ENCODE assay signal across 9 cellular contexts in the genomic region with DNA sequence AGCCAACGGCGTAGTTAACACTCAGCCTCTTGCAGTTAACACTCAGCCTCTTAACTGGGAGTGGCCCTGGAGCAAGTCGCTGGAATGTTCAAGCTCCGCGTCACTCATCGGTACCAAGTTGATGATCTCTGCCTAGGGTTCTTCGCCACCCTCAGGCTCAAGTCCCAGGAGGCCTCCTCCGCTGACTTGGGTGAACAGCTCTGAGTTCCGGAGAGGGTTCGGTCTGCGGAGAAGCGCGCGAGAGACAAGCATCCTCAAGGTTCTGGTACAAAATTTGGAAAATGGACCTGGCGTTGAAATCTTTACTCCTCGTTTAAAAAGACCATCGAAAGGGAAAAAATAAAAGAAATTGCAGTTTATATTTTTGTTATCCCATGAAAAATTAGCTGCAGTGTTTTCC. TPM values are rescaled to one million over a fixed set of nuclear protein-coding genes. Genes with fewer than 3 reads are reported as not detected.
DNase-seq lines count a peak whose midpoint lies in the region; ATAC-seq and TF ChIP-seq lines count a peak whose summit lies in the region.
"Had no signal": no experiment of that assay in that cellular context is flagged by ENCODE, and none has a peak within 500 bp of the region (broad histone marks: within the 10 kb centered on the region; RNA-seq: fewer than 3 reads in every experiment).

No MANE protein-coding gene starts in this region.

- DNase-seq in ELF-1 (ENCODE audit: low read depth, low spot score) (peak; percentile 89), fibroblast of pulmonary artery (ENCODE audit: low read depth) (no peak), neural progenitor cell (ENCODE audit: low spot score) (peak; percentile 51), Karpas-422 (no peak), DMS153 treated with DMSO at 0.1 percent for 48 hours (lab: John Stamatoyannopoulos, UW; ENCODE audit: unreplicated experiment) (no peak)
- DNase-seq in NK-92 treated with Interleukin-12 subunit alpha and Interleukin-12 subunit beta, amount 100 ng/mL, for 24 hours (lab: John Stamatoyannopoulos, UW): no peak
- DNase-seq: uterus had no signal

- H3K36me3 Mint-ChIP-seq in neural progenitor cell: no peaks in the 10 kb centered on the region

- H3K9me3 Mint-ChIP-seq in neural progenitor cell: no peaks in the 10 kb centered on the region

- H3K4me2 ChIP-seq in neural progenitor cell (peak overlapping the region; percentile 89), Karpas-422 (ENCODE audit: low read depth, low read length, poor library complexity, severe bottlenecking) (no peak overlapping the region)

- no peak overlapping the region for H3K27ac Mint-ChIP-seq in neural progenitor cell

- H3K27me3 ChIP-seq in neural progenitor cell (peaks cover 79% of the 10 kb centered on the region), Karpas-422 (ENCODE audit: low read length) (no peaks in the 10 kb centered on the region)

- H3K9me3 ChIP-seq in neural progenitor cell (ENCODE audit: low read depth) (no peaks in the 10 kb centered on the region), Karpas-422 (ENCODE audit: low read length) (no peaks in the 10 kb centered on the region)
- H3K9me3 ChIP-seq: uterus had no signal

- H3K4me1 Mint-ChIP-seq in neural progenitor cell: peaks cover 18% of the 10 kb centered on the region

- H3K36me3 ChIP-seq in neural progenitor cell (no peaks in the 10 kb centered on the region), Karpas-422 (ENCODE audit: insufficient read depth, low read length) (no peaks in the 10 kb centered on the region)
- H3K36me3 ChIP-seq: uterus had no signal

- no peak for ATAC-seq in HG03460 (IDR thresholded peaks at IDR 0.05; ENCODE audit: unreplicated experiment)

- H2AFZ ChIP-seq in neural progenitor cell (replicated peaks): peak overlapping the region; percentile 78
- H2AFZ ChIP-seq in Karpas-422 (ENCODE audit: low read length): no peak overlapping the region

- no peak overlapping the region for H3K27ac ChIP-seq in neural progenitor cell
- H3K27ac ChIP-seq in Karpas-422 (ENCODE audit: low read length): no peak overlapping the region
- H3K27ac ChIP-seq: uterus had no signal

- H3K4me1 ChIP-seq in neural progenitor cell (peaks cover 32% of the 10 kb centered on the region), Karpas-422 (ENCODE audit: low read length) (no peaks in the 10 kb centered on the region)

- no peaks in the 10 kb centered on the region for H3K9me2 ChIP-seq in Karpas-422 (replicated peaks; ENCODE audit: insufficient read depth, low read length)

- H4K20me1 ChIP-seq in neural progenitor cell (ENCODE audit: low read depth): peaks cover 25% of the 10 kb centered on the region
- H4K20me1 ChIP-seq in Karpas-422 (ENCODE audit: insufficient read depth, low read depth, low read length): no peaks in the 10 kb centered on the region

- H3F3A ChIP-seq in neural progenitor cell (ENCODE audit: low read depth): peaks cover 46% of the 10 kb centered on the region

- H3K4me3 ChIP-seq in WI38 (ENCODE audit: low read depth, low read length) (peak overlapping the region; percentile 63), fibroblast of pulmonary artery (replicated peaks; ENCODE audit: low read depth, low read length) (peak overlapping the region; percentile 55), neural progenitor cell (peak overlapping the region; percentile 51), Karpas-422 (ENCODE audit: low read length) (no peak overlapping the region)

- TF ChIP-seq CTCF in WI38 (IDR thresholded peaks at IDR 0.05; ENCODE audit: low read depth, low read length): no peak
- no peak for TF ChIP-seq CTCF in fibroblast of pulmonary artery (IDR thresholded peaks at IDR 0.05; ENCODE audit: low read length, missing control alignments)
- no peak for TF ChIP-seq CTCF in neural progenitor cell (IDR thresholded peaks at IDR 0.05)

- peak overlapping the region; percentile 85 for H3K4me3 Mint-ChIP-seq in neural progenitor cell

- peaks cover 29% of the 10 kb centered on the region for H3K27me3 Mint-ChIP-seq in neural progenitor cell (ENCODE audit: insufficient read depth, low read depth)

- peaks cover 20% of the 10 kb centered on the region for H3K79me2 ChIP-seq in neural progenitor cell (ENCODE audit: low read depth)
- no peaks in the 10 kb centered on the region for H3K79me2 ChIP-seq in Karpas-422 (ENCODE audit: low read length)

- no peak overlapping the region for H3K9ac ChIP-seq in neural progenitor cell
- no peak overlapping the region for H3K9ac ChIP-seq in Karpas-422 (ENCODE audit: low read length)

RNA-seq across cellular contexts. Expression of gene DSP, which starts 0.9 kb away (rescaled TPM):
- 38.3 and 38.7 TPM in 2 replicates for total RNA-seq in neural progenitor cell (ENCODE audit: low replicate concordance)
- total RNA-seq in Karpas-422 (2014; rRNA removed; shearing (Covaris generic); ENCODE audit: low replicate concordance): 0.04 TPM in 1 of 2 replicates, not detected in the other

RNA-seq across cellular contexts. Expression of gene SNRNP48, which starts 49.4 kb away (rescaled TPM):
- total RNA-seq in neural progenitor cell (ENCODE audit: low replicate concordance): 42.8 and 54.1 TPM in 2 replicates
- total RNA-seq in Karpas-422 (2014; rRNA removed; shearing (Covaris generic); ENCODE audit: low replicate concordance): 8.3 and 13.7 TPM in 2 replicates

Comparison
In these comparisons a context has a peak if more than half of its experiments do, and no peak if none do; other contexts are left out.
1. DNase-seq: peak in ELF-1 (single experiment) and neural progenitor cell (single experiment); none in fibroblast of pulmonary artery (single experiment), NK-92 treated with Interleukin-12 subunit alpha and Interleukin-12 subunit beta, amount 100 ng/mL, for 24 hours (single experiment), Karpas-422 (single experiment) and DMS153 treated with DMSO at 0.1 percent for 48 hours (single experiment).
2. RNA of gene DSP, which starts 0.9 kb away (total RNA-seq): 38.3 to 38.7 TPM in neural progenitor cell; 0.04 TPM in Karpas-422; every median in the first group is over 10 times any median in the second.